ENCODE assay signal across 1 cellular context in the genomic region with DNA sequence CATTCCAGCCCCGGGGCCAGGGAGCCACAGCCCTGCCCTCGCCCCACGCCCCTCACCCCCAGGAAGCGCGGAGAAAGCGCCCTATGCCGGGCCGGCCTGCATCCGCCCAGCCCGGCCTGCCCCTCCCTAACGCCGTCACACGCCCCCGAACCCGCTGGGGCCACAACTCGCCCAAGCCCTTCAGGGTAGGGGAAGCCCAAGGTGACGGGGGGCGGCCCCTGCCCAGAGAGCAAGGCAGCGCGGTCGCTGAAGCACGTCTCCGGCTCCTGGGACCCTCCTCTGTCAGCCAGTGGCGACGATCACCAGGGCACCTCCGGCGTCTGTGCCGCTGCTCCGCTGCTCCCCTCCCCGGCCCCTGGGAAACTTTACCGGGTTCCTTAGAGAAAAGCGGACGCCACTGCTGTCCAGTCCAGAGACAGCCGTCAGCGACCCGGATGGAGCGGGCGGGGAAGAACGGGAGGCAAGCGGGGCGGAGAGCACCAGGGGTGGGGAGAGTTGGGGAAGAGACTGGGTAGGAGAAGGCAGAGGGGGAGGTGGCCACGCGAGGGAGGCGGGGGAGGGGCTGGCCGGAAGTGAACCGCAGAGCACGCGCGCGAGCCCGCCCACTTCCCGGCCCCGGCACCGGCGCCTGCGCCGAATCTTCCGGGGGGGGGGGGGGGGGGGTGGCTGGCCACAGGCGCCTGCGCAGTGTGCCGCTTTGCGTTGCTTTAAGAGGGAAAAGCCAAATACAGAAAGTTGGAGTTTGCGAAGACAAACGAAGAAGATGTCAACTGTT.
TF ChIP-seq lines count a peak whose summit lies in the region.

A gene with protein sequence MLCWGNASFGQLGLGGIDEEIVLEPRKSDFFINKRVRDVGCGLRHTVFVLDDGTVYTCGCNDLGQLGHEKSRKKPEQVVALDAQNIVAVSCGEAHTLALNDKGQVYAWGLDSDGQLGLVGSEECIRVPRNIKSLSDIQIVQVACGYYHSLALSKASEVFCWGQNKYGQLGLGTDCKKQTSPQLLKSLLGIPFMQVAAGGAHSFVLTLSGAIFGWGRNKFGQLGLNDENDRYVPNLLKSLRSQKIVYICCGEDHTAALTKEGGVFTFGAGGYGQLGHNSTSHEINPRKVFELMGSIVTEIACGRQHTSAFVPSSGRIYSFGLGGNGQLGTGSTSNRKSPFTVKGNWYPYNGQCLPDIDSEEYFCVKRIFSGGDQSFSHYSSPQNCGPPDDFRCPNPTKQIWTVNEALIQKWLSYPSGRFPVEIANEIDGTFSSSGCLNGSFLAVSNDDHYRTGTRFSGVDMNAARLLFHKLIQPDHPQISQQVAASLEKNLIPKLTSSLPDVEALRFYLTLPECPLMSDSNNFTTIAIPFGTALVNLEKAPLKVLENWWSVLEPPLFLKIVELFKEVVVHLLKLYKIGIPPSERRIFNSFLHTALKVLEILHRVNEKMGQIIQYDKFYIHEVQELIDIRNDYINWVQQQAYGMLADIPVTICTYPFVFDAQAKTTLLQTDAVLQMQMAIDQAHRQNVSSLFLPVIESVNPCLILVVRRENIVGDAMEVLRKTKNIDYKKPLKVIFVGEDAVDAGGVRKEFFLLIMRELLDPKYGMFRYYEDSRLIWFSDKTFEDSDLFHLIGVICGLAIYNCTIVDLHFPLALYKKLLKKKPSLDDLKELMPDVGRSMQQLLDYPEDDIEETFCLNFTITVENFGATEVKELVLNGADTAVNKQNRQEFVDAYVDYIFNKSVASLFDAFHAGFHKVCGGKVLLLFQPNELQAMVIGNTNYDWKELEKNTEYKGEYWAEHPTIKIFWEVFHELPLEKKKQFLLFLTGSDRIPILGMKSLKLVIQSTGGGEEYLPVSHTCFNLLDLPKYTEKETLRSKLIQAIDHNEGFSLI (minus strand): TSS at position 509 of the 775 bp plus-strand sequence. CDS start 2,175 bp downstream, outside the sequence.

TF ChIP-seq in K562, 482 proteins besides CTCF, POLR2A, EP300 and RAD21 (continued from another document and continues in another):
- TF ChIP-seq ASH1L (IDR thresholded peaks at IDR 0.05; ENCODE audit: borderline replicate concordance, low read depth, partially characterized antibody) (no peak), CHCHD3 (CRISPR knock-in tag; IDR thresholded peaks at IDR 0.05) (no peak), SLC30A9 (CRISPR knock-in tag; IDR thresholded peaks at IDR 0.05) (no peak), ZNF589 (CRISPR knock-in tag; IDR thresholded peaks at IDR 0.05; ENCODE audit: low read depth) (no peak), PURB (CRISPR knock-in tag; IDR thresholded peaks at IDR 0.05; ENCODE audit: low read depth) (no peak), ZNF217 (CRISPR knock-in tag; IDR thresholded peaks at IDR 0.05) (no peak), PATZ1 (CRISPR knock-in tag; IDR thresholded peaks at IDR 0.05; ENCODE audit: borderline replicate concordance) (no peak), ZNF586 (CRISPR knock-in tag; conservative IDR thresholded peaks at IDR 0.05) (no peak), XRCC5 (IDR thresholded peaks at IDR 0.05; ENCODE audit: low read depth, low read length) (peak; percentile 60; the same call in 1 of the 2 replicates), THRB (CRISPR knock-in tag; conservative IDR thresholded peaks at IDR 0.05) (no peak), ZBTB40 (IDR thresholded peaks at IDR 0.05) (peak; percentile 75), ZBTB40 (CRISPR knock-in tag; IDR thresholded peaks at IDR 0.05) (no peak), GTF3C2 (IDR thresholded peaks at IDR 0.05; ENCODE audit: borderline replicate concordance, extremely low read depth, insufficient read length) (no peak), SRSF3 (IDR thresholded peaks at IDR 0.05; ENCODE audit: insufficient read depth, low read length) (no peak), CBFB (CRISPR knock-in tag; IDR thresholded peaks at IDR 0.05) (0 out of 2 replicates have a peak, but pooled peaks have one; percentile 54), IRF9 (tag; IDR thresholded peaks at IDR 0.05) (no peak), HDAC8 (tag; IDR thresholded peaks at IDR 0.05) (peak; percentile 82; the same call in 1 of the 2 replicates), BRD9 (IDR thresholded peaks at IDR 0.05; ENCODE audit: low read depth, partially characterized antibody) (no peak), SNRNP70 (optimal IDR thresholded peaks at IDR 0.05; ENCODE audit: low read depth, low read length) (no peak), NCOR1 (IDR thresholded peaks at IDR 0.05) (no peak), ZNF263 (CRISPR knock-in tag; IDR thresholded peaks at IDR 0.05; ENCODE audit: borderline replicate concordance) (no peak)
- TF ChIP-seq, protein P1, sequence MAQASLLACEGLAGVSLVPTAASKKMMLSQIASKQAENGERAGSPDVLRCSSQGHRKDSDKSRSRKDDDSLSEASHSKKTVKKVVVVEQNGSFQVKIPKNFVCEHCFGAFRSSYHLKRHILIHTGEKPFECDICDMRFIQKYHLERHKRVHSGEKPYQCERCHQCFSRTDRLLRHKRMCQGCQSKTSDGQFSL (CRISPR knock-in tag; IDR thresholded peaks at IDR 0.05): peak; percentile 89
- TF ChIP-seq, protein P1 (tag; IDR thresholded peaks at IDR 0.05): peak in 1 of 2 experiments; percentile 100; a peak in 2 of 4 replicates
- TF ChIP-seq, protein P2, sequence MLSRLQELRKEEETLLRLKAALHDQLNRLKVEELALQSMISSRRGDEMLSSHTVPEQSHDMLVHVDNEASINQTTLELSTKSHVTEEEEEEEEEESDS (CRISPR knock-in tag; IDR thresholded peaks at IDR 0.05): no peak
- TF ChIP-seq, protein P3, sequence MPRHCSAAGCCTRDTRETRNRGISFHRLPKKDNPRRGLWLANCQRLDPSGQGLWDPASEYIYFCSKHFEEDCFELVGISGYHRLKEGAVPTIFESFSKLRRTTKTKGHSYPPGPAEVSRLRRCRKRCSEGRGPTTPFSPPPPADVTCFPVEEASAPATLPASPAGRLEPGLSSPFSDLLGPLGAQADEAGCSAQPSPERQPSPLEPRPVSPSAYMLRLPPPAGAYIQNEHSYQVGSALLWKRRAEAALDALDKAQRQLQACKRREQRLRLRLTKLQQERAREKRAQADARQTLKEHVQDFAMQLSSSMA (CRISPR knock-in tag; IDR thresholded peaks at IDR 0.05): 0 out of 2 replicates have a peak, but pooled peaks have one; percentile 76
- TF ChIP-seq, protein P4, sequence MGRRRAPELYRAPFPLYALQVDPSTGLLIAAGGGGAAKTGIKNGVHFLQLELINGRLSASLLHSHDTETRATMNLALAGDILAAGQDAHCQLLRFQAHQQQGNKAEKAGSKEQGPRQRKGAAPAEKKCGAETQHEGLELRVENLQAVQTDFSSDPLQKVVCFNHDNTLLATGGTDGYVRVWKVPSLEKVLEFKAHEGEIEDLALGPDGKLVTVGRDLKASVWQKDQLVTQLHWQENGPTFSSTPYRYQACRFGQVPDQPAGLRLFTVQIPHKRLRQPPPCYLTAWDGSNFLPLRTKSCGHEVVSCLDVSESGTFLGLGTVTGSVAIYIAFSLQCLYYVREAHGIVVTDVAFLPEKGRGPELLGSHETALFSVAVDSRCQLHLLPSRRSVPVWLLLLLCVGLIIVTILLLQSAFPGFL (CRISPR knock-in tag; IDR thresholded peaks at IDR 0.05): no peak
